11 cellular contexts compared by ENCODE assay signal in the genomic region with DNA sequence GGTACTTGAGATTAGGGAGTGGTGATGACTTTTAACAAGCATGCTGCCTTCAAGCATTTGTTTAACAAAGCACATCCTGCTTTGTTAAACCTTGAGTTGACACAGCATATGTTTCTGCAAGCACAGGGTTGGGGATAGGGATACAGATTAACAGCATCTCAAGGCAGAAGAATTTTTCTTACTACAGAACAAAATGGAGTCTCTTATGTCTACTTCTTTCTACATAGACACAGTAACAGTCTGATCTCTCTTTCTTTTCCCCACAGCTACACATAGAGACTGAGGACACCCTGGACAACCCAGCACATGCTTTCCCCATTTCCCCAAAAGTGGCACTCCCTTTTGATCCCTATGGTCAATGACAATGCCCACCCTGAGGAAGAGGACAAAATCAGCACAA. TPM values are rescaled to one million over a fixed set of nuclear protein-coding genes. Genes with fewer than 3 reads are reported as not detected.
DNase-seq lines count a peak whose midpoint lies in the region; ATAC-seq and TF ChIP-seq lines count a peak whose summit lies in the region.
"Not testable (repeated sequence)": the region's sequence is repeated elsewhere in the genome, so short reads cannot be mapped to it uniquely, and the experiment has no call there.
"Had no signal": no experiment of that assay in that cellular context is flagged by ENCODE, and none has a peak within 500 bp of the region (broad histone marks: within the 10 kb centered on the region; RNA-seq: fewer than 3 reads in every experiment).

No MANE protein-coding gene starts in this region.

- H3K27me3 Mint-ChIP-seq in CD14-positive monocyte (ENCODE audit: low read depth in 3 of 3); GM23338 (ENCODE audit: insufficient read depth, low read depth, poor library complexity); IgD-negative memory B cell; activated B cell treated with CpG ODN at 0.5 μM for 24 hours; stimulated activated naive B cell treated with anti-CD40 and anti-IgM and Interleukin-4, amounts not matched to agents 10 μg/mL and 1 μg/mL and 100 μg/mL, for 72 hours: not testable (repeated sequence)

- H3K79me2 ChIP-seq in GM23338 (replicated peaks; ENCODE audit: insufficient read depth); hepatocyte: not testable (repeated sequence)

- H3K27ac Mint-ChIP-seq in CD14-positive monocyte (peak overlapping the region in 4 of 7 donors; percentile 8 to 72 (median 56)), GM23338 (peak overlapping the region; percentile 77), IgD-negative memory B cell (peak overlapping the region; percentile 13 to 96 (median 92)), activated B cell treated with CpG ODN at 0.5 μM for 24 hours (peak overlapping the region; percentile 93)
- peak overlapping the region; percentile 9 for H3K27ac Mint-ChIP-seq in stimulated activated naive B cell treated with anti-CD40 and anti-IgM and Interleukin-4, amounts not matched to agents 10 μg/mL and 1 μg/mL and 100 μg/mL, for 72 hours

- H3K36me3 ChIP-seq in GM23338 (ENCODE audit: insufficient read depth); hepatocyte (replicated peaks; ENCODE audit: insufficient read depth, low read depth); mesodermal cell (ENCODE audit: control insufficient read depth, insufficient read depth, low read length): not testable (repeated sequence)

- not testable (repeated sequence) for H3K9me3 ChIP-seq in hepatocyte (ENCODE audit: low read depth); mesodermal cell (ENCODE audit: control insufficient read depth, low read length)

- CTCF ChIA-PET in activated B cell treated with CpG ODN at 0.5 μM for 24 hours (lab: Charles Lee) = not testable (repeated sequence)

- peaks cover 26% of the 10 kb centered on the region for H3K4me1 Mint-ChIP-seq in CD14-positive monocyte
- peaks cover 37% of the 10 kb centered on the region for H3K4me1 Mint-ChIP-seq in GM23338
- peaks cover 39 to 70% (median 55%) of the 10 kb centered on the region in 3 donors for H3K4me1 Mint-ChIP-seq in IgD-negative memory B cell
- peaks cover 66% of the 10 kb centered on the region for H3K4me1 Mint-ChIP-seq in activated B cell treated with CpG ODN at 0.5 μM for 24 hours
- peaks cover 55 to 65% of the 10 kb centered on the region in 2 donors for H3K4me1 Mint-ChIP-seq in stimulated activated naive B cell treated with anti-CD40 and anti-IgM and Interleukin-4, amounts not matched to agents 10 μg/mL and 1 μg/mL and 100 μg/mL, for 72 hours

- peaks cover 0 to 12% (median 0%) of the 10 kb centered on the region in 7 donors for H3K9me3 Mint-ChIP-seq in CD14-positive monocyte
- H3K9me3 Mint-ChIP-seq in GM23338; IgD-negative memory B cell; activated B cell treated with CpG ODN at 0.5 μM for 24 hours; stimulated activated naive B cell treated with anti-CD40 and anti-IgM and Interleukin-4, amounts not matched to agents 10 μg/mL and 1 μg/mL and 100 μg/mL, for 72 hours: not testable (repeated sequence)

- not testable (repeated sequence) for H3K9me2 ChIP-seq in GM23338 (ENCODE audit: insufficient read depth); hepatocyte (replicated peaks; ENCODE audit: insufficient read depth)

- not testable (repeated sequence) for ATAC-seq in GM23338; activated B cell treated with CpG ODN at 0.5 μM for 24 hours (ENCODE audit: low read depth); stimulated activated naive B cell treated with anti-CD40 and anti-IgM and Interleukin-4, amounts not matched to agents 10 μg/mL and 1 μg/mL and 100 μg/mL, for 72 hours (replicated peaks)

- not testable (repeated sequence) for H3K4me3 Mint-ChIP-seq in CD14-positive monocyte, GM23338
- peak overlapping the region in 2 of 4 donors; percentile 3 to 86 for H3K4me3 Mint-ChIP-seq in IgD-negative memory B cell
- peak overlapping the region; percentile 52 for H3K4me3 Mint-ChIP-seq in activated B cell treated with CpG ODN at 0.5 μM for 24 hours
- H3K4me3 Mint-ChIP-seq in stimulated activated naive B cell treated with anti-CD40 and anti-IgM and Interleukin-4, amounts not matched to agents 10 μg/mL and 1 μg/mL and 100 μg/mL, for 72 hours = peak overlapping the region in 1 of 2 donors; percentile 21

- intact Hi-C loops in CD14-positive monocyte (cut with micrococcal nuclease) = not testable (repeated sequence)
- intact Hi-C loops in activated B cell treated with CpG ODN at 0.5 μM for 24 hours (cut with micrococcal nuclease) = loop anchor here (5.0 kb wide), 1 partner anchor 34 kb away; no protein-coding TSS in a partner anchor

- not testable (repeated sequence) for H3K4me1 ChIP-seq in GM23338 (ENCODE audit: insufficient read depth); hepatocyte (ENCODE audit: insufficient read depth)
- H3K4me1 ChIP-seq in mesodermal cell (ENCODE audit: control insufficient read depth, insufficient read depth, low read length, poor library complexity, severe bottlenecking) = peaks cover 10% of the 10 kb centered on the region

- H4K20me1 ChIP-seq in GM23338 (replicated peaks; ENCODE audit: insufficient read depth); hepatocyte (ENCODE audit: insufficient read depth, poor library complexity, severe bottlenecking): not testable (repeated sequence)

- TF ChIP-seq CTCF in CD14-positive monocyte (IDR thresholded peaks at IDR 0.05); GM23338 (conservative IDR thresholded peaks at IDR 0.05; ENCODE audit: low read depth in 2 of 2); activated B cell treated with CpG ODN at 0.5 μM for 24 hours (IDR thresholded peaks at IDR 0.05); hepatocyte (IDR thresholded peaks at IDR 0.05; ENCODE audit: poor library complexity): not testable (repeated sequence)

- not testable (repeated sequence) for H3K27ac ChIP-seq in GM23338 (ENCODE audit: low read depth)
- H3K27ac ChIP-seq in hepatocyte (peak overlapping the region; percentile 23), mesodermal cell (ENCODE audit: low read depth, low read length, severe bottlenecking) (peak overlapping the region; percentile 57)

- H2AFZ ChIP-seq in GM23338, hepatocyte: not testable (repeated sequence)

- H3K4me3 ChIP-seq in GM23338; hepatocyte; mesodermal cell (ENCODE audit: extremely low read depth, insufficient read depth, low read length, poor library complexity, severe bottlenecking): not testable (repeated sequence)

- peaks cover 46 to 49% of the 10 kb centered on the region in 2 donors for H3K36me3 Mint-ChIP-seq in CD14-positive monocyte
- H3K36me3 Mint-ChIP-seq in GM23338 (ENCODE audit: low read depth) = peaks cover 44% of the 10 kb centered on the region
- peaks cover 18% of the 10 kb centered on the region for H3K36me3 Mint-ChIP-seq in IgD-negative memory B cell
- peaks cover 58% of the 10 kb centered on the region for H3K36me3 Mint-ChIP-seq in activated B cell treated with CpG ODN at 0.5 μM for 24 hours (ENCODE audit: low read depth)
- H3K36me3 Mint-ChIP-seq in stimulated activated naive B cell treated with anti-CD40 and anti-IgM and Interleukin-4, amounts not matched to agents 10 μg/mL and 1 μg/mL and 100 μg/mL, for 72 hours = peaks cover 62 to 77% of the 10 kb centered on the region in 2 donors

- POLR2A ChIA-PET in activated B cell treated with CpG ODN at 0.5 μM for 24 hours (lab: Charles Lee) = interaction anchor here (0.9 to 2.2 kb wide), 8 partner anchors 20 to 103 kb away, joined by 3 to 8 read pairs (median 6); no protein-coding TSS in a partner anchor

- H3F3A ChIP-seq in GM23338 (replicated peaks; ENCODE audit: low read depth) = not testable (repeated sequence)

- H3K4me2 ChIP-seq in GM23338, hepatocyte: not testable (repeated sequence)

- not testable (repeated sequence) for DNase-seq in CD14-positive monocyte (ENCODE audit: low spot score); activated B cell treated with CpG ODN at 0.5 μM for 24 hours; hepatocyte (ENCODE audit: low spot score); stimulated activated naive B cell treated with anti-CD40 and anti-IgM and Interleukin-4, amounts not matched to agents 10 μg/mL and 1 μg/mL and 100 μg/mL, for 72 hours
- peak; percentile 3 for DNase-seq in GM23338 (ENCODE audit: low spot score)

- not testable (repeated sequence) for H3K27me3 ChIP-seq in GM23338 (ENCODE audit: insufficient read depth); hepatocyte

RNA-seq across cellular contexts. Expression of a gene that starts 8.6 kb away (rescaled TPM):
- polyA plus RNA-seq in CD14-positive monocyte (100 to 1,000 TPM; 246 to 638 TPM), GM23338 (2016; fragmentation: Nextera tagmentation; extraction: Ambion mirVana) (6.5 and 17.3 TPM in 2 replicates), IgD-negative memory B cell (155 TPM), hepatocyte (13.0 and 15.2 TPM in 2 replicates)
- total RNA-seq in GM23338 (2014; rRNA removed; shearing (Covaris generic)) = 4.6 and 5.7 TPM in 2 replicates
- total RNA-seq in activated B cell treated with CpG ODN at 0.5 μM for 24 hours (262 and 310 TPM in 2 replicates), hepatocyte (12.0 and 12.2 TPM in 2 replicates)
- polyA plus RNA-seq in mesodermal cell (2013, experiment 1 of 2) = 14.9 TPM
- 15.7 TPM for polyA plus RNA-seq in mesodermal cell (2013, experiment 2 of 2)
- total RNA-seq: A673 had no signal
- polyA plus RNA-seq: AG04450, K562 had no signal

RNA-seq across cellular contexts. Expression of a gene that starts 20.6 kb away (rescaled TPM):
- polyA plus RNA-seq in CD14-positive monocyte (100 to 1,000 TPM in 1 of 2 donors, 10 to 100 TPM in 1; 98.1 to 191 TPM), GM23338 (2016; fragmentation: Nextera tagmentation; extraction: Ambion mirVana) (0.42 and 0.49 TPM in 2 replicates), IgD-negative memory B cell (377 TPM), hepatocyte (not detected in 2 replicates)
- not detected in 2 replicates for total RNA-seq in GM23338 (2014; rRNA removed; shearing (Covaris generic))
- total RNA-seq in activated B cell treated with CpG ODN at 0.5 μM for 24 hours (628 and 664 TPM in 2 replicates), hepatocyte (not detected in 2 replicates)
- polyA plus RNA-seq in mesodermal cell (2013, experiment 1 of 2) = not detected
- not detected for polyA plus RNA-seq in mesodermal cell (2013, experiment 2 of 2)
- total RNA-seq: A673, H1 had no signal
- polyA plus RNA-seq: AG04450 had no signal

Comparison
In these comparisons a context has a peak if more than half of its experiments do, and no peak if none do; other contexts are left out.
1. H3K27ac Mint-ChIP-seq: peak in every context shown above with its lines; median percentile 93 in activated B cell treated with CpG ODN at 0.5 μM for 24 hours; 92 in IgD-negative memory B cell; 77 in GM23338; 56 in CD14-positive monocyte; 9 in stimulated activated naive B cell treated with anti-CD40 and anti-IgM and Interleukin-4, amounts not matched to agents 10 μg/mL and 1 μg/mL and 100 μg/mL, for 72 hours.
2. RNA of a gene that starts 20.6 kb away (polyA plus RNA-seq): 377 TPM in IgD-negative memory B cell (single experiment) and 98.1 to 191 TPM in CD14-positive monocyte; 0.42 to 0.49 TPM in GM23338 and not detected in hepatocyte; every median in the first group is over 10 times any median in the second.